Comparison of ENCODE assay signal across 8 cellular contexts in the genomic region with DNA sequence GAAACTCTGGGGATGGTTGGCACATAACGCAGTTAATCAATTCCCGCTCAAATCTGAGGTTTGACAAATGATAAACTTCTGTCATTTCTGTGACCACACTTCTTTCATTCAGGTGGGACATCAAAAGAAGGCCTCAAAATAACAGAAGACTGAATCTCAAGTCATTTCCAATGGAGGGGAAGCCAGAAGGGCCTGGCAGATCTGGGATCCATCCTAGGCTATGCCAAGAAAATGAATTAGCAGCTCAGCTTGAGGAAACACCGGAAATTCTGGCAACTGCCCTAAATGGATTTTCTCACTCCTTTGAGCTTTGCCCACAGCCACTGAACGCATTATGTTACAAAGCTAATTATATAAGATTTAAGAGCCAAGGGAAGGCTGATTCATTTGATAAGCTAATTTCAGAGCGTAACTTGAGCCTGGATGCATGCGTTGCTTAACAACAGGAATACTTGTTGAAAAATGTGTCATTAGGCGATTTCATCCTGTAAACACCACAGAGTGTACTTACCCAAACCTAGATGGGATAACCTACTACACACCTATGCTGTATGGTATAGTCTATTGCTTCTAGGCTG. TPM values are rescaled to one million over a fixed set of nuclear protein-coding genes. Genes with fewer than 3 reads are reported as not detected.
DNase-seq lines count a peak whose midpoint lies in the region; ATAC-seq and TF ChIP-seq lines count a peak whose summit lies in the region.

No MANE protein-coding gene starts in this region.

- CTCF ChIA-PET in HEK293 (lab: Yijun Ruan, JAX): interaction anchor here (0.7 kb wide), 1 partner anchor 10 kb away, joined by 3 read pairs; no protein-coding TSS in a partner anchor

- no peaks in the 10 kb centered on the region for H3K36me3 ChIP-seq in HEK293 (ENCODE audit: control insufficient read depth in 2 of 2, insufficient read depth in 1 of 2, low read length in 2 of 2)

- H3K27ac ChIP-seq in HEK293 (ENCODE audit: extremely low read depth, low read depth, low read length): no peak overlapping the region; the same call in 1 of the 2 replicates

- H3K4me3 ChIP-seq in HEK293 (ENCODE audit: low read depth, low read length): no peak overlapping the region
- no peak overlapping the region for H3K4me3 ChIP-seq in fibroblast of mammary gland (ENCODE audit: control insufficient read depth, low read depth, low read length)

- DNase-seq in NCI-H69 (lab: John Stamatoyannopoulos, UW) (peak; percentile 89), fibroblast of mammary gland (ENCODE audit: low read depth) (peak; percentile 55), sciatic nerve (ENCODE audit: low spot score) (no peak), SKM-1 treated with dmso at 0.1 percent for 144 hours (lab: John Stamatoyannopoulos, UW; ENCODE audit: unreplicated experiment) (no peak), dedifferentiated amniotic fluid mesenchymal stem cell (ENCODE audit: extremely low spot score) (no peak), DMS114 treated with DMSO at 0.1 percent for 48 hours (lab: John Stamatoyannopoulos, UW; ENCODE audit: unreplicated experiment) (no peak)

- peaks cover 10% of the 10 kb centered on the region for H3K4me1 ChIP-seq in HEK293 (ENCODE audit: control insufficient read depth, insufficient read depth, low read length)

- ATAC-seq in sciatic nerve (peak; percentile 48), GM18502 (IDR thresholded peaks at IDR 0.05; ENCODE audit: poor library complexity, unreplicated experiment) (no peak)

- no peak for TF ChIP-seq CTCF in HEK293 (tag by site-specific recombination; IDR thresholded peaks at IDR 0.05)
- no peak for TF ChIP-seq CTCF in fibroblast of mammary gland (conservative IDR thresholded peaks at IDR 0.05; ENCODE audit: control insufficient read depth, insufficient read depth, low read depth, low read length)

- intact Hi-C loops in sciatic nerve (cut with DNase I): no loop called here

- POLR2A ChIA-PET in HEK293 (lab: Yijun Ruan, JAX): interaction anchor here (1.0 to 1.1 kb wide), 2 partner anchors 43 to 75 kb away, joined by 3 to 4 read pairs; a partner anchor contains a TSS

- H3K9me3 ChIP-seq in HEK293 (ENCODE audit: control insufficient read depth, insufficient read depth, low read depth, low read length): no peaks in the 10 kb centered on the region

TF ChIP-seq in HEK293, 187 proteins besides CTCF, POLR2A, EP300 and RAD21 (continues in another document):
- TF ChIP-seq SALL2 (tag by site-specific recombination; IDR thresholded peaks at IDR 0.05; ENCODE audit: borderline replicate concordance) (no peak), OVOL3 (tag by site-specific recombination; IDR thresholded peaks at IDR 0.05) (peak; percentile 71; the same call in 1 of the 2 replicates), KLF16 (tag by site-specific recombination; IDR thresholded peaks at IDR 0.05) (no peak), KLF1 (tag by site-specific recombination; IDR thresholded peaks at IDR 0.05) (no peak), ZNF473 (tag by site-specific recombination; IDR thresholded peaks at IDR 0.05) (no peak), ZNF660 (tag by site-specific recombination; IDR thresholded peaks at IDR 0.05) (peak; percentile 65), GLI2 (tag by site-specific recombination; IDR thresholded peaks at IDR 0.05; ENCODE audit: borderline replicate concordance, low read depth) (peak; percentile 55; the same call in 1 of the 2 replicates), ZNF274 (IDR thresholded peaks at IDR 0.05; ENCODE audit: low read length) (no peak), ZNF274 (tag by site-specific recombination; IDR thresholded peaks at IDR 0.05; ENCODE audit: borderline replicate concordance) (no peak), KLF9 (tag by site-specific recombination; IDR thresholded peaks at IDR 0.05; ENCODE audit: low read depth) (no peak), ZNF202 (tag by site-specific recombination; IDR thresholded peaks at IDR 0.05; ENCODE audit: borderline replicate concordance) (no peak), ZFP69B (tag by site-specific recombination; IDR thresholded peaks at IDR 0.05) (no peak), ZNF791 (tag by site-specific recombination; IDR thresholded peaks at IDR 0.05) (no peak), ZSCAN16 (tag by site-specific recombination; IDR thresholded peaks at IDR 0.05) (no peak)
- TF ChIP-seq, protein P1, sequence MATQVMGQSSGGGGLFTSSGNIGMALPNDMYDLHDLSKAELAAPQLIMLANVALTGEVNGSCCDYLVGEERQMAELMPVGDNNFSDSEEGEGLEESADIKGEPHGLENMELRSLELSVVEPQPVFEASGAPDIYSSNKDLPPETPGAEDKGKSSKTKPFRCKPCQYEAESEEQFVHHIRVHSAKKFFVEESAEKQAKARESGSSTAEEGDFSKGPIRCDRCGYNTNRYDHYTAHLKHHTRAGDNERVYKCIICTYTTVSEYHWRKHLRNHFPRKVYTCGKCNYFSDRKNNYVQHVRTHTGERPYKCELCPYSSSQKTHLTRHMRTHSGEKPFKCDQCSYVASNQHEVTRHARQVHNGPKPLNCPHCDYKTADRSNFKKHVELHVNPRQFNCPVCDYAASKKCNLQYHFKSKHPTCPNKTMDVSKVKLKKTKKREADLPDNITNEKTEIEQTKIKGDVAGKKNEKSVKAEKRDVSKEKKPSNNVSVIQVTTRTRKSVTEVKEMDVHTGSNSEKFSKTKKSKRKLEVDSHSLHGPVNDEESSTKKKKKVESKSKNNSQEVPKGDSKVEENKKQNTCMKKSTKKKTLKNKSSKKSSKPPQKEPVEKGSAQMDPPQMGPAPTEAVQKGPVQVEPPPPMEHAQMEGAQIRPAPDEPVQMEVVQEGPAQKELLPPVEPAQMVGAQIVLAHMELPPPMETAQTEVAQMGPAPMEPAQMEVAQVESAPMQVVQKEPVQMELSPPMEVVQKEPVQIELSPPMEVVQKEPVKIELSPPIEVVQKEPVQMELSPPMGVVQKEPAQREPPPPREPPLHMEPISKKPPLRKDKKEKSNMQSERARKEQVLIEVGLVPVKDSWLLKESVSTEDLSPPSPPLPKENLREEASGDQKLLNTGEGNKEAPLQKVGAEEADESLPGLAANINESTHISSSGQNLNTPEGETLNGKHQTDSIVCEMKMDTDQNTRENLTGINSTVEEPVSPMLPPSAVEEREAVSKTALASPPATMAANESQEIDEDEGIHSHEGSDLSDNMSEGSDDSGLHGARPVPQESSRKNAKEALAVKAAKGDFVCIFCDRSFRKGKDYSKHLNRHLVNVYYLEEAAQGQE (tag by site-specific recombination; IDR thresholded peaks at IDR 0.05): no peak
- TF ChIP-seq, protein P2, sequence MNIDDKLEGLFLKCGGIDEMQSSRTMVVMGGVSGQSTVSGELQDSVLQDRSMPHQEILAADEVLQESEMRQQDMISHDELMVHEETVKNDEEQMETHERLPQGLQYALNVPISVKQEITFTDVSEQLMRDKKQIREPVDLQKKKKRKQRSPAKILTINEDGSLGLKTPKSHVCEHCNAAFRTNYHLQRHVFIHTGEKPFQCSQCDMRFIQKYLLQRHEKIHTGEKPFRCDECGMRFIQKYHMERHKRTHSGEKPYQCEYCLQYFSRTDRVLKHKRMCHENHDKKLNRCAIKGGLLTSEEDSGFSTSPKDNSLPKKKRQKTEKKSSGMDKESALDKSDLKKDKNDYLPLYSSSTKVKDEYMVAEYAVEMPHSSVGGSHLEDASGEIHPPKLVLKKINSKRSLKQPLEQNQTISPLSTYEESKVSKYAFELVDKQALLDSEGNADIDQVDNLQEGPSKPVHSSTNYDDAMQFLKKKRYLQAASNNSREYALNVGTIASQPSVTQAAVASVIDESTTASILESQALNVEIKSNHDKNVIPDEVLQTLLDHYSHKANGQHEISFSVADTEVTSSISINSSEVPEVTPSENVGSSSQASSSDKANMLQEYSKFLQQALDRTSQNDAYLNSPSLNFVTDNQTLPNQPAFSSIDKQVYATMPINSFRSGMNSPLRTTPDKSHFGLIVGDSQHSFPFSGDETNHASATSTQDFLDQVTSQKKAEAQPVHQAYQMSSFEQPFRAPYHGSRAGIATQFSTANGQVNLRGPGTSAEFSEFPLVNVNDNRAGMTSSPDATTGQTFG (tag by site-specific recombination; IDR thresholded peaks at IDR 0.05; ENCODE audit: borderline replicate concordance): no peak
- TF ChIP-seq, protein P3, sequence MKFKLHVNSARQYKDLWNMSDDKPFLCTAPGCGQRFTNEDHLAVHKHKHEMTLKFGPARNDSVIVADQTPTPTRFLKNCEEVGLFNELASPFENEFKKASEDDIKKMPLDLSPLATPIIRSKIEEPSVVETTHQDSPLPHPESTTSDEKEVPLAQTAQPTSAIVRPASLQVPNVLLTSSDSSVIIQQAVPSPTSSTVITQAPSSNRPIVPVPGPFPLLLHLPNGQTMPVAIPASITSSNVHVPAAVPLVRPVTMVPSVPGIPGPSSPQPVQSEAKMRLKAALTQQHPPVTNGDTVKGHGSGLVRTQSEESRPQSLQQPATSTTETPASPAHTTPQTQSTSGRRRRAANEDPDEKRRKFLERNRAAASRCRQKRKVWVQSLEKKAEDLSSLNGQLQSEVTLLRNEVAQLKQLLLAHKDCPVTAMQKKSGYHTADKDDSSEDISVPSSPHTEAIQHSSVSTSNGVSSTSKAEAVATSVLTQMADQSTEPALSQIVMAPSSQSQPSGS (tag by site-specific recombination; IDR thresholded peaks at IDR 0.05; ENCODE audit: low read depth): no peak
- TF ChIP-seq, protein P4, sequence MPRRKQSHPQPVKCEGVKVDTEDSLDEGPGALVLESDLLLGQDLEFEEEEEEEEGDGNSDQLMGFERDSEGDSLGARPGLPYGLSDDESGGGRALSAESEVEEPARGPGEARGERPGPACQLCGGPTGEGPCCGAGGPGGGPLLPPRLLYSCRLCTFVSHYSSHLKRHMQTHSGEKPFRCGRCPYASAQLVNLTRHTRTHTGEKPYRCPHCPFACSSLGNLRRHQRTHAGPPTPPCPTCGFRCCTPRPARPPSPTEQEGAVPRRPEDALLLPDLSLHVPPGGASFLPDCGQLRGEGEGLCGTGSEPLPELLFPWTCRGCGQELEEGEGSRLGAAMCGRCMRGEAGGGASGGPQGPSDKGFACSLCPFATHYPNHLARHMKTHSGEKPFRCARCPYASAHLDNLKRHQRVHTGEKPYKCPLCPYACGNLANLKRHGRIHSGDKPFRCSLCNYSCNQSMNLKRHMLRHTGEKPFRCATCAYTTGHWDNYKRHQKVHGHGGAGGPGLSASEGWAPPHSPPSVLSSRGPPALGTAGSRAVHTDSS (tag by site-specific recombination; IDR thresholded peaks at IDR 0.05): no peak
- TF ChIP-seq, protein P5, sequence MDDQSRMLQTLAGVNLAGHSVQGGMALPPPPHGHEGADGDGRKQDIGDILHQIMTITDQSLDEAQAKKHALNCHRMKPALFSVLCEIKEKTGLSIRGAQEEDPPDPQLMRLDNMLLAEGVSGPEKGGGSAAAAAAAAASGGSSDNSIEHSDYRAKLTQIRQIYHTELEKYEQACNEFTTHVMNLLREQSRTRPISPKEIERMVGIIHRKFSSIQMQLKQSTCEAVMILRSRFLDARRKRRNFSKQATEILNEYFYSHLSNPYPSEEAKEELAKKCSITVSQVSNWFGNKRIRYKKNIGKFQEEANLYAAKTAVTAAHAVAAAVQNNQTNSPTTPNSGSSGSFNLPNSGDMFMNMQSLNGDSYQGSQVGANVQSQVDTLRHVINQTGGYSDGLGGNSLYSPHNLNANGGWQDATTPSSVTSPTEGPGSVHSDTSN (CRISPR knock-in tag; IDR thresholded peaks at IDR 0.05): no peak

RNA-seq across cellular contexts. Expression of a gene that starts 47.1 kb away (rescaled TPM):
- 71.5 TPM for total RNA-seq in sciatic nerve

Comparison
In these comparisons a context has a peak if more than half of its experiments do, and no peak if none do; other contexts are left out.
1. DNase-seq: peak in NCI-H69 (single experiment) and fibroblast of mammary gland (single experiment); none in sciatic nerve (single experiment), SKM-1 treated with dmso at 0.1 percent for 144 hours (single experiment), dedifferentiated amniotic fluid mesenchymal stem cell (single experiment) and DMS114 treated with DMSO at 0.1 percent for 48 hours (single experiment).